In genomic region chr18:26091047-26091630, GRCh38 we compare ENCODE assay signal across 8 cellular contexts. TPM values are rescaled to one million over a fixed set of nuclear protein-coding genes. Genes with fewer than 3 reads are reported as not detected.
A peak's percentile ranks its signal among the peaks of the same experiment; 100 is the strongest.
DNase-seq lines count a peak whose midpoint lies in the region; ATAC-seq, FAIRE-seq and TF ChIP-seq lines count a peak whose summit lies in the region.

No MANE protein-coding gene starts in this region.

- in situ Hi-C loops in astrocyte of the spinal cord (cut with HindIII; ENCODE audit: low sequenced_read_pairs) = no loop called here

- H3K4me1 ChIP-seq in kidney (ENCODE audit: control insufficient read depth in 1 of 2, insufficient read depth in 1 of 2, low read depth in 1 of 2, low read length in 2 of 2) = peaks cover 0 to 11% of the 10 kb centered on the region in 2 donors
- no peaks in the 10 kb centered on the region for H3K4me1 ChIP-seq in stomach smooth muscle (ENCODE audit: control insufficient read depth, insufficient read depth, low read length)

- ATAC-seq in HG02943 (IDR thresholded peaks at IDR 0.05; ENCODE audit: low read depth, unreplicated experiment) = peak; percentile 46

- peaks cover 0 to under 1% of the 10 kb centered on the region in 2 donors for H3K36me3 ChIP-seq in kidney (ENCODE audit: control insufficient read depth in 1 of 2, insufficient read depth in 2 of 2, low read length in 2 of 2)
- H3K36me3 ChIP-seq in stomach smooth muscle (ENCODE audit: control insufficient read depth in 2 of 2, insufficient read depth in 2 of 2, low read length in 2 of 2) = no peaks in the 10 kb centered on the region

- H3K9me3 ChIP-seq in AG04450 (ENCODE audit: control insufficient read depth, insufficient read depth, low read length) (no peaks in the 10 kb centered on the region), kidney (ENCODE audit: control insufficient read depth in 1 of 2, low read length in 2 of 2) (no peaks in the 10 kb centered on the region), stomach smooth muscle (ENCODE audit: control insufficient read depth in 2 of 2, low read length in 2 of 2) (no peaks in the 10 kb centered on the region)

- H3K27me3 ChIP-seq in AG04450 (ENCODE audit: control insufficient read depth, insufficient read depth, low read length) (no peaks in the 10 kb centered on the region), stomach smooth muscle (ENCODE audit: control insufficient read depth in 1 of 2, insufficient read depth in 2 of 2, low read length in 2 of 2) (no peaks in the 10 kb centered on the region)

- DNase-seq in AG04450 (ENCODE audit: low read depth, low spot score) (no peak), NCI-H748 treated with DMSO at 0.1 percent for 48 hours (lab: John Stamatoyannopoulos, UW) (peak; percentile 83), astrocyte of the spinal cord (ENCODE audit: low read depth, low spot score) (no peak), kidney (no peak), putamen (ENCODE audit: low spot score) (no peak)

- H3K9ac ChIP-seq in kidney (ENCODE audit: low read length in 2 of 2) (peak overlapping the region; percentile 38 to 86), stomach smooth muscle (ENCODE audit: low read length in 2 of 2) (peak overlapping the region; percentile 95)

- POLR2A ChIA-PET in AG04450 (lab: Yijun Ruan, JAX) = interaction anchor here (0.6 to 1.4 kb wide), 2 partner anchors 135 to 966 kb away, joined by 3 to 4 read pairs; partner anchors contain the start of gene TAF4B

- CTCF ChIA-PET in AG04450 (lab: Charles Lee) = no interaction called here

- FAIRE-seq in kidney (lab: Jason Lieb, UNC) = no peak

- TF ChIP-seq POLR2A in GM18526 (IDR thresholded peaks at IDR 0.05; ENCODE audit: extremely low read depth, insufficient read length) = peak; percentile 18

- H3K27ac ChIP-seq in AG04450 (ENCODE audit: low read depth, low read length) = peak overlapping the region; percentile 97
- peak overlapping the region; percentile 97 to 98 for H3K27ac ChIP-seq in kidney (ENCODE audit: low read depth in 2 of 2, low read length in 2 of 2)
- peak overlapping the region; percentile 97 for H3K27ac ChIP-seq in stomach smooth muscle (ENCODE audit: low read length)

- intact Hi-C loops in kidney (cut with DNase I) = no loop called here

- TF ChIP-seq CTCF in AG04450 (IDR thresholded peaks at IDR 0.05; ENCODE audit: low read depth, low read length) = no peak
- no peak for TF ChIP-seq CTCF in astrocyte of the spinal cord (IDR thresholded peaks at IDR 0.05; ENCODE audit: low read depth, low read length)
- no peak for TF ChIP-seq CTCF in kidney (IDR thresholded peaks at IDR 0.05; ENCODE audit: borderline replicate concordance, extremely low read depth, insufficient read depth)

- H3K4me3 ChIP-seq in AG04450 (ENCODE audit: low read depth, low read length) (peak overlapping the region; percentile 87), astrocyte of the spinal cord (ENCODE audit: low read depth, low read length) (peak overlapping the region; percentile 88), kidney (ENCODE audit: low read length in 2 of 2) (peak overlapping the region; percentile 87 to 96), stomach smooth muscle (ENCODE audit: low read length in 2 of 2) (peak overlapping the region; percentile 93 to 96)

RNA-seq across cellular contexts. Expression of gene SS18, which starts 0.7 kb away (rescaled TPM):
- 120 and 126 TPM in 2 replicates for polyA plus RNA-seq in AG04450 (2011; rRNA removed)
- polyA minus RNA-seq in AG04450 (2011; rRNA and poly(A)+ RNA removed) = 263 and 299 TPM in 2 replicates
- total RNA-seq in kidney = 89.6 TPM
- polyA plus RNA-seq in kidney (ENCODE audit: insufficient read depth, low read depth, low replicate concordance) = 43.2 TPM

RNA-seq across cellular contexts. Expression of gene PSMA8, which starts 42.5 kb away (rescaled TPM):
- polyA plus RNA-seq in AG04450 (2011; rRNA removed) (not detected in 2 replicates), kidney (ENCODE audit: insufficient read depth, low read depth, low replicate concordance) (not detected)
- polyA minus RNA-seq in AG04450 (2011; rRNA and poly(A)+ RNA removed) = not detected in 2 replicates
- not detected for total RNA-seq in kidney
